26 cellular contexts compared by ENCODE assay signal in the genomic region with DNA sequence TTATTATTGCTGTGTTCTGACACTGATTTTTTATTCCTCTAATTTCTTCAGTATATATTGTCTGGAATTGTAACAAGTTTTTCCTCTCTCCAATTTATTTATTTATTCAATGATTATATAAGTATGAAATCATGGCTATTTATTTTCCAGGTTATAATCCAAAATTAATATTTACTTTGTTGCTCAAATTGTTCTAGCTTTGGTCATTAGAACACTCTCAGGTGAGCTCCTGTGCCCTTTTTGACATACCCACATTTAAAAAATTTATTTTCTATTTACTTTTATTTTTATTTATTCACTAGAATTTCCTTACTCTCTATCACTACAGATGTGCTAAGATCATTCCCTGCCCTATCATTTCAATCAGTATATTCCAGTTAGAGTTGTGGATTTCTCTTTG.
DNase-seq lines count a peak whose midpoint lies in the region; ATAC-seq, FAIRE-seq and TF ChIP-seq lines count a peak whose summit lies in the region.
"Had no signal": no experiment of that assay in that cellular context is flagged by ENCODE, and none has a peak within 500 bp of the region (broad histone marks: within the 10 kb centered on the region; RNA-seq: fewer than 3 reads in every experiment).

No MANE protein-coding gene starts in this region.

- no peak for FAIRE-seq in pancreas (lab: Jason Lieb, UNC)
- FAIRE-seq: A204.1, D721Med, G401.6, GM12892, GM19239, H54 had no signal

- H2AFZ ChIP-seq in ACC112 (ENCODE audit: low read length, unreplicated experiment) = no peak overlapping the region

- H3K36me3 ChIP-seq in ACC112 (ENCODE audit: insufficient read depth, low read length) = no peaks in the 10 kb centered on the region
- H3K36me3 ChIP-seq in body of pancreas (replicated peaks in 1 of 2; ENCODE audit: insufficient read depth in 1 of 2, low read depth in 2 of 2) = no peaks in the 10 kb centered on the region
- no peaks in the 10 kb centered on the region for H3K36me3 ChIP-seq in pancreas
- H3K36me3 ChIP-seq in naive thymus-derived CD4-positive, alpha-beta T cell (ENCODE audit: control insufficient read depth in 2 of 3, insufficient read depth in 3 of 3, low read length in 3 of 3) = no peaks in the 10 kb centered on the region
- H3K36me3 ChIP-seq: BE2C; BLaER1 treated with 17β-estradiol and CSF1 and Interleukin-3, amounts not matched to agents 10 nM and 100 nM; HAP-1 had no signal

- H3K4me3 ChIP-seq in ACC112 (ENCODE audit: low read depth, low read length) = no peak overlapping the region
- H3K4me3 ChIP-seq in body of pancreas = no peak overlapping the region
- no peak overlapping the region for H3K4me3 ChIP-seq in pancreas
- H3K4me3 ChIP-seq in naive thymus-derived CD4-positive, alpha-beta T cell (ENCODE audit: low read length) = no peak overlapping the region
- H3K4me3 ChIP-seq: BLaER1 treated with 17β-estradiol and CSF1 and Interleukin-3, amounts not matched to agents 10 nM and 100 nM; HAP-1 had no signal

- peak; percentile 76 for ATAC-seq in body of pancreas
- peak; percentile 44 for ATAC-seq in left lobe of liver
- peak; percentile 76 to 82 (median 78) for ATAC-seq in pancreas
- ATAC-seq in GM21786 (IDR thresholded peaks at IDR 0.05; ENCODE audit: unreplicated experiment) = no peak
- no peak for ATAC-seq in naive thymus-derived CD4-positive, alpha-beta T cell
- ATAC-seq in HG02678 (IDR thresholded peaks at IDR 0.05; ENCODE audit: unreplicated experiment) = no peak

- peaks cover 13% of the 10 kb centered on the region for H3K4me1 ChIP-seq in ACC112 (ENCODE audit: control insufficient read depth, insufficient read depth, low read length, unreplicated experiment)
- H3K4me1 ChIP-seq in body of pancreas = peaks cover 3% of the 10 kb centered on the region
- H3K4me1 ChIP-seq in pancreas = peaks cover 0 to 12% (median 11%) of the 10 kb centered on the region in 3 donors
- no peaks in the 10 kb centered on the region for H3K4me1 ChIP-seq in naive thymus-derived CD4-positive, alpha-beta T cell (ENCODE audit: control insufficient read depth in 2 of 2, insufficient read depth in 2 of 2, low read length in 2 of 2)
- H3K4me1 ChIP-seq: BE2C, HAP-1 had no signal

- POLR2A ChIA-PET in naive thymus-derived CD4-positive, alpha-beta T cell (lab: Charles Lee) = no interaction called here

- no peaks in the 10 kb centered on the region for H3K27me3 ChIP-seq in ACC112 (ENCODE audit: insufficient read depth, low read length)
- H3K27me3 ChIP-seq in body of pancreas = no peaks in the 10 kb centered on the region
- H3K27me3 ChIP-seq in pancreas = peaks cover 0 to 7% (median 0%) of the 10 kb centered on the region in 4 donors
- H3K27me3 ChIP-seq in naive thymus-derived CD4-positive, alpha-beta T cell (ENCODE audit: control insufficient read depth in 2 of 2, insufficient read depth in 2 of 2, low read length in 2 of 2) = no peaks in the 10 kb centered on the region
- H3K27me3 ChIP-seq: BE2C had no signal

- DNase-seq in body of pancreas (no peak), left lobe of liver (ENCODE audit: low spot score) (no peak), pancreas (no peak), NCI-H2196 (lab: John Stamatoyannopoulos, UW; ENCODE audit: unreplicated experiment) (no peak)
- DNase-seq in naive thymus-derived CD4-positive, alpha-beta T cell = no peak
- DNase-seq: ACHN; AML-193; BE2C; CD4-positive, alpha-beta T cell; CD8-positive, alpha-beta memory T cell; DMS 273 treated with DMSO at 0.1 percent for 48 hours; DMS79; GOT3; HFFc6 had no signal

- no peak overlapping the region for H3K4me3 Mint-ChIP-seq in naive thymus-derived CD4-positive, alpha-beta T cell
- H3K4me3 Mint-ChIP-seq: CD14-positive monocyte; CD4-positive, alpha-beta T cell; CD8-positive, alpha-beta memory T cell; HFFc6 had no signal

- H3K27ac Mint-ChIP-seq in naive thymus-derived CD4-positive, alpha-beta T cell = no peak overlapping the region
- H3K27ac Mint-ChIP-seq: CD14-positive monocyte; CD4-positive, alpha-beta T cell; HFFc6 had no signal

- no peaks in the 10 kb centered on the region for H3K9me3 ChIP-seq in body of pancreas
- no peaks in the 10 kb centered on the region for H3K9me3 ChIP-seq in pancreas
- H3K9me3 ChIP-seq in naive thymus-derived CD4-positive, alpha-beta T cell (ENCODE audit: control insufficient read depth in 2 of 3, low read length in 3 of 3) = no peaks in the 10 kb centered on the region
- H3K9me3 ChIP-seq: BE2C; BLaER1 treated with 17β-estradiol and CSF1 and Interleukin-3, amounts not matched to agents 10 nM and 100 nM; HAP-1 had no signal

- peaks cover 0 to 8% (median 0%) of the 10 kb centered on the region in 11 donors for H3K9me3 Mint-ChIP-seq in naive thymus-derived CD4-positive, alpha-beta T cell
- H3K9me3 Mint-ChIP-seq: CD4-positive, alpha-beta T cell; CD8-positive, alpha-beta memory T cell had no signal

- TF ChIP-seq CTCF in body of pancreas (IDR thresholded peaks at IDR 0.05) (no peak), pancreas (IDR thresholded peaks at IDR 0.05) (no peak)

- peaks cover 0 to 5% (median 0%) of the 10 kb centered on the region in 5 donors for H3K36me3 Mint-ChIP-seq in naive thymus-derived CD4-positive, alpha-beta T cell
- H3K36me3 Mint-ChIP-seq: CD14-positive monocyte had no signal

- H3K27ac ChIP-seq in ACC112 (ENCODE audit: low read depth, low read length) (0 out of 2 replicates have a peak overlapping the region, but pooled peaks have one; percentile 34), body of pancreas (peak overlapping the region in 3 of 4 donors; percentile 20 to 67 (median 44)), pancreas (peak overlapping the region in 1 of 4 donors; percentile 52)
- no peak overlapping the region for H3K27ac ChIP-seq in naive thymus-derived CD4-positive, alpha-beta T cell (ENCODE audit: low read depth, low read length)
- H3K27ac ChIP-seq: BLaER1 treated with 17β-estradiol and CSF1 and Interleukin-3, amounts not matched to agents 10 nM and 100 nM had no signal

- H3K4me1 Mint-ChIP-seq in naive thymus-derived CD4-positive, alpha-beta T cell = peaks cover 5 to 13% (median 9%) of the 10 kb centered on the region in 7 donors
- H3K4me1 Mint-ChIP-seq: CD14-positive monocyte had no signal

- CTCF ChIA-PET in naive thymus-derived CD4-positive, alpha-beta T cell (lab: Charles Lee) = no interaction called here

- TF ChIP-seq POLR2A in body of pancreas (IDR thresholded peaks at IDR 0.05) = no peak

- intact Hi-C loops in body of pancreas (cut with DNase I) = no loop called here
- intact Hi-C loops in pancreas (cut with DNase I) = no loop called here
- intact Hi-C loops in naive thymus-derived CD4-positive, alpha-beta T cell (cut with micrococcal nuclease) = no loop called here

- H3K79me2 ChIP-seq in ACC112 (ENCODE audit: control insufficient read depth, insufficient read depth, low read length, unreplicated experiment) = no peaks in the 10 kb centered on the region

- no peaks in the 10 kb centered on the region for H3K27me3 Mint-ChIP-seq in naive thymus-derived CD4-positive, alpha-beta T cell
- H3K27me3 Mint-ChIP-seq: CD4-positive, alpha-beta T cell had no signal

Comparison
In these comparisons a context has a peak if more than half of its experiments do, and no peak if none do; other contexts are left out.
1. ATAC-seq: peak in body of pancreas (single experiment), left lobe of liver (single experiment) and pancreas (4 of 4); none in GM21786 (single experiment), naive thymus-derived CD4-positive, alpha-beta T cell (single experiment) and HG02678 (single experiment).